ENCODE assay signal across 15 cellular contexts in the genomic region with DNA sequence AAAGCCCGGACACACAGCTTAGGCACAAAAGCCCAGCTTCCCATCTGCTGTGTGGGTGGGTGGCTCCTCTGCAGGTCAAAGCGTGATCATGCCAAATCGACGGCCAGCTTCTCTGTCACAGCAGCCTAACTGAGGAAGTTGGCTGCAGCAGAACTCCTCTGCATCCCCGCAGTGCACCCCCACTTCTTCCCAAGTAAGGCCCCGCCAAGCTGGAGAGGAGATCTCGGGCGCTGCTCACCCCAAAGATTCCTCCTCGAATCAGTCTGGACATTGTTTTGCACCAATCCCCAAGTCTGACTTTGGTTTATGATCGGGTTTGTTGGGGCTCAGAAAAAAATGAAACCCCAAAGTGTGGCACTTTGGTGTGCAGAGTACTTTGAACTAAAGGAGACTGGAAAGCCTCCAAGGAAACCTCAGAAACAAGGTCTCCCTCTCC. TPM values are rescaled to one million over a fixed set of nuclear protein-coding genes. Genes with fewer than 3 reads are reported as not detected.
DNase-seq lines count a peak whose midpoint lies in the region; ATAC-seq lines count a peak whose summit lies in the region.
"Had no signal": no experiment of that assay in that cellular context is flagged by ENCODE, and none has a peak within 500 bp of the region (broad histone marks: within the 10 kb centered on the region; RNA-seq: fewer than 3 reads in every experiment).

No MANE protein-coding gene starts in this region.

- peaks cover 30% of the 10 kb centered on the region for H3K36me3 Mint-ChIP-seq in activated CD8-positive, alpha-beta memory T cell treated with anti-CD3 and anti-CD28 coated beads, Interleukin-2, amount 10 ng/mL, durations not matched to agents 7 days and 5 days
- peaks cover 11 to 17% of the 10 kb centered on the region in 2 donors for H3K36me3 Mint-ChIP-seq in naive B cell
- H3K36me3 Mint-ChIP-seq in activated T-helper 1 cell treated with anti-CD3 and anti-CD28 coated beads, Interleukin-12 subunit alpha, Interleukin-12 subunit beta, Interleukin-2, Interleukin-4 antibody, amounts not matched to agents 30 ng/mL and 10 ng/mL and 1 ng/mL, durations not matched to agents 14 hours and 24 hours and 36 hours (ENCODE audit: low read depth), result peaks cover 32% of the 10 kb centered on the region

- peak; percentile 19 for DNase-seq in GDM1 (lab: John Stamatoyannopoulos, UW)
- DNase-seq in activated CD8-positive, alpha-beta memory T cell treated with anti-CD3 and anti-CD28 coated beads, Interleukin-2, amount 10 ng/mL, durations not matched to agents 7 days and 5 days, result peak; percentile 42
- no peak for DNase-seq in naive B cell
- no peak for DNase-seq in GOT3 (lab: John Stamatoyannopoulos, UW)
- DNase-seq in NCI-H2081 (lab: John Stamatoyannopoulos, UW), result no peak
- no peak for DNase-seq in NCI-H1048 (lab: John Stamatoyannopoulos, UW)
- DNase-seq in activated T-helper 1 cell treated with anti-CD3 and anti-CD28 coated beads, Interleukin-12 subunit alpha, Interleukin-12 subunit beta, Interleukin-2, Interleukin-4 antibody, amounts not matched to agents 30 ng/mL and 10 ng/mL and 1 ng/mL, durations not matched to agents 14 hours and 24 hours and 36 hours (ENCODE audit: low spot score), result no peak
- DNase-seq: activated CD4-positive, CD25-positive, alpha-beta regulatory T cell treated with anti-CD3 and anti-CD28 coated beads, Interleukin-2, amount 50 U/mL, for 72 hours; DMS153; MG63; PC-9; sigmoid colon had no signal

- peak overlapping the region; percentile 47 for H3K27ac Mint-ChIP-seq in activated CD8-positive, alpha-beta memory T cell treated with anti-CD3 and anti-CD28 coated beads, Interleukin-2, amount 10 ng/mL, durations not matched to agents 7 days and 5 days
- peak overlapping the region; percentile 46 to 91 (median 68) for H3K27ac Mint-ChIP-seq in naive B cell
- no peak overlapping the region for H3K27ac Mint-ChIP-seq in activated T-helper 1 cell treated with anti-CD3 and anti-CD28 coated beads, Interleukin-12 subunit alpha, Interleukin-12 subunit beta, Interleukin-2, Interleukin-4 antibody, amounts not matched to agents 30 ng/mL and 10 ng/mL and 1 ng/mL, durations not matched to agents 14 hours and 24 hours and 36 hours

- CTCF ChIA-PET in activated CD8-positive, alpha-beta memory T cell treated with anti-CD3 and anti-CD28 coated beads, Interleukin-2, amount 10 ng/mL, durations not matched to agents 7 days and 5 days (lab: Charles Lee), result no interaction called here

- H3K9me3 Mint-ChIP-seq in activated CD8-positive, alpha-beta memory T cell treated with anti-CD3 and anti-CD28 coated beads, Interleukin-2, amount 10 ng/mL, durations not matched to agents 7 days and 5 days (ENCODE audit: low read depth), result no peaks in the 10 kb centered on the region
- no peaks in the 10 kb centered on the region for H3K9me3 Mint-ChIP-seq in naive B cell
- H3K9me3 Mint-ChIP-seq in activated T-helper 1 cell treated with anti-CD3 and anti-CD28 coated beads, Interleukin-12 subunit alpha, Interleukin-12 subunit beta, Interleukin-2, Interleukin-4 antibody, amounts not matched to agents 30 ng/mL and 10 ng/mL and 1 ng/mL, durations not matched to agents 14 hours and 24 hours and 36 hours, result no peaks in the 10 kb centered on the region

- ATAC-seq in HG02884 (IDR thresholded peaks at IDR 0.05; ENCODE audit: unreplicated experiment), result peak; percentile 41
- no peak for ATAC-seq in activated CD8-positive, alpha-beta memory T cell treated with anti-CD3 and anti-CD28 coated beads, Interleukin-2, amount 10 ng/mL, durations not matched to agents 7 days and 5 days
- peak in 1 of 2 donors; percentile 15 for ATAC-seq in naive B cell (ENCODE audit: low read depth in 2 of 2)

- H3K4me3 Mint-ChIP-seq in activated CD8-positive, alpha-beta memory T cell treated with anti-CD3 and anti-CD28 coated beads, Interleukin-2, amount 10 ng/mL, durations not matched to agents 7 days and 5 days, result no peak overlapping the region
- H3K4me3 Mint-ChIP-seq in naive B cell, result peak overlapping the region in 4 of 8 donors; percentile 0 to 61 (median 20)
- no peak overlapping the region for H3K4me3 Mint-ChIP-seq in activated T-helper 1 cell treated with anti-CD3 and anti-CD28 coated beads, Interleukin-12 subunit alpha, Interleukin-12 subunit beta, Interleukin-2, Interleukin-4 antibody, amounts not matched to agents 30 ng/mL and 10 ng/mL and 1 ng/mL, durations not matched to agents 14 hours and 24 hours and 36 hours

- intact Hi-C loops in activated T-helper 1 cell treated with anti-CD3 and anti-CD28 coated beads, Interleukin-12 subunit alpha, Interleukin-12 subunit beta, Interleukin-2, Interleukin-4 antibody, amounts not matched to agents 30 ng/mL and 10 ng/mL and 1 ng/mL, durations not matched to agents 14 hours and 24 hours and 36 hours (cut with micrococcal nuclease), result loop anchor here (5.0 to 10.0 kb wide), 2 partner anchors 72 to 160 kb away; partner anchors contain the start of gene ZC3H13

- H3K27me3 Mint-ChIP-seq in activated CD8-positive, alpha-beta memory T cell treated with anti-CD3 and anti-CD28 coated beads, Interleukin-2, amount 10 ng/mL, durations not matched to agents 7 days and 5 days, result peaks cover 2% of the 10 kb centered on the region
- H3K27me3 Mint-ChIP-seq in naive B cell, result no peaks in the 10 kb centered on the region
- peaks cover 3% of the 10 kb centered on the region for H3K27me3 Mint-ChIP-seq in activated T-helper 1 cell treated with anti-CD3 and anti-CD28 coated beads, Interleukin-12 subunit alpha, Interleukin-12 subunit beta, Interleukin-2, Interleukin-4 antibody, amounts not matched to agents 30 ng/mL and 10 ng/mL and 1 ng/mL, durations not matched to agents 14 hours and 24 hours and 36 hours (ENCODE audit: insufficient read depth)

- H3K4me1 Mint-ChIP-seq in activated CD8-positive, alpha-beta memory T cell treated with anti-CD3 and anti-CD28 coated beads, Interleukin-2, amount 10 ng/mL, durations not matched to agents 7 days and 5 days, result peaks cover 21% of the 10 kb centered on the region
- peaks cover 26 to 36% (median 30%) of the 10 kb centered on the region in 3 donors for H3K4me1 Mint-ChIP-seq in naive B cell
- peaks cover 25% of the 10 kb centered on the region for H3K4me1 Mint-ChIP-seq in activated T-helper 1 cell treated with anti-CD3 and anti-CD28 coated beads, Interleukin-12 subunit alpha, Interleukin-12 subunit beta, Interleukin-2, Interleukin-4 antibody, amounts not matched to agents 30 ng/mL and 10 ng/mL and 1 ng/mL, durations not matched to agents 14 hours and 24 hours and 36 hours (ENCODE audit: low read depth)

RNA-seq across cellular contexts. Expression of gene CPB2, which starts 19.7 kb away (rescaled TPM):
- not detected for total RNA-seq in activated CD8-positive, alpha-beta memory T cell treated with anti-CD3 and anti-CD28 coated beads, Interleukin-2, amount 10 ng/mL, durations not matched to agents 7 days and 5 days
- under 1 TPM in 1 of 6 donors, not detected in 5; 0.20 TPM for polyA plus RNA-seq in naive B cell (ENCODE audit: low read depth in 6 of 6)
- not detected in 2 replicates for total RNA-seq in activated T-helper 1 cell treated with anti-CD3 and anti-CD28 coated beads, Interleukin-12 subunit alpha, Interleukin-12 subunit beta, Interleukin-2, Interleukin-4 antibody, amounts not matched to agents 30 ng/mL and 10 ng/mL and 1 ng/mL, durations not matched to agents 14 hours and 24 hours and 36 hours
- total RNA-seq: fibroblast of villous mesenchyme, lung microvascular endothelial cell, PC-9, sigmoid colon had no signal
- polyA plus RNA-seq: sigmoid colon had no signal

RNA-seq across cellular contexts. Expression of gene LCP1, which starts 57.4 kb away (rescaled TPM):
- total RNA-seq in activated CD8-positive, alpha-beta memory T cell treated with anti-CD3 and anti-CD28 coated beads, Interleukin-2, amount 10 ng/mL, durations not matched to agents 7 days and 5 days, result 1,000 to 10,000 TPM in 1 of 2 experiments, 100 to 1,000 TPM in 1; 923 to 1,101 TPM
- 1,000 to 10,000 TPM in 1 of 6 donors, 100 to 1,000 TPM in 5; 701 to 1,116 (median 814) TPM for polyA plus RNA-seq in naive B cell (ENCODE audit: low read depth in 6 of 6)
- total RNA-seq in activated T-helper 1 cell treated with anti-CD3 and anti-CD28 coated beads, Interleukin-12 subunit alpha, Interleukin-12 subunit beta, Interleukin-2, Interleukin-4 antibody, amounts not matched to agents 30 ng/mL and 10 ng/mL and 1 ng/mL, durations not matched to agents 14 hours and 24 hours and 36 hours, result 758 and 774 TPM in 2 replicates
- total RNA-seq: lung microvascular endothelial cell had no signal

Comparison
In these comparisons a context has a peak if more than half of its experiments do, and no peak if none do; other contexts are left out.
1. DNase-seq: peak in GDM1 (single experiment) and activated CD8-positive, alpha-beta memory T cell treated with anti-CD3 and anti-CD28 coated beads, Interleukin-2, amount 10 ng/mL, durations not matched to agents 7 days and 5 days (single experiment); none in naive B cell (single experiment), GOT3 (single experiment), NCI-H2081 (0 of 2), NCI-H1048 (single experiment) and activated T-helper 1 cell treated with anti-CD3 and anti-CD28 coated beads, Interleukin-12 subunit alpha, Interleukin-12 subunit beta, Interleukin-2, Interleukin-4 antibody, amounts not matched to agents 30 ng/mL and 10 ng/mL and 1 ng/mL, durations not matched to agents 14 hours and 24 hours and 36 hours (single experiment).